ENCODE assay signal across 8 cellular contexts in genomic region chr2:96320326-96321229, GRCh38. TPM values are rescaled to one million over a fixed set of nuclear protein-coding genes. Genes with fewer than 3 reads are reported as not detected.
DNase-seq lines count a peak whose midpoint lies in the region; ATAC-seq, FAIRE-seq and TF ChIP-seq lines count a peak whose summit lies in the region.

No MANE protein-coding gene starts in this region.

- H3K4me1 Mint-ChIP-seq in GM23338, result peaks cover 14% of the 10 kb centered on the region; the same call in 2 of the 3 replicates
- peaks cover 19% of the 10 kb centered on the region for H3K4me1 Mint-ChIP-seq in WTC11
- peaks cover 72 to 82% of the 10 kb centered on the region in 2 donors for H3K4me1 Mint-ChIP-seq in immature natural killer cell

- no peaks in the 10 kb centered on the region; the same call in 2 of the 3 replicates for H3K9me3 Mint-ChIP-seq in GM23338
- H3K9me3 Mint-ChIP-seq in WTC11, result no peaks in the 10 kb centered on the region
- no peaks in the 10 kb centered on the region for H3K9me3 Mint-ChIP-seq in immature natural killer cell

- peaks cover 13% of the 10 kb centered on the region; the same call in 1 of the 2 replicates for H3F3A ChIP-seq in GM23338 (replicated peaks; ENCODE audit: low read depth)

- DNase-seq in ACHN, result peak; percentile 34
- peak; percentile 17 for DNase-seq in GM23338 (ENCODE audit: low spot score)
- DNase-seq in WTC11 (ENCODE audit: low spot score), result no peak
- DNase-seq in immature natural killer cell, result peak in 1 of 3 donors; percentile 11
- DNase-seq in MV-4-11 (lab: John Stamatoyannopoulos, UW), result no peak
- no peak for DNase-seq in urothelium cell line (ENCODE audit: low spot score)
- no peak for DNase-seq in KG1 (lab: John Stamatoyannopoulos, UW)

- H3K4me3 Mint-ChIP-seq in GM23338, result peak overlapping the region; percentile 86
- peak overlapping the region; percentile 90 for H3K4me3 Mint-ChIP-seq in WTC11
- peak overlapping the region; percentile 85 to 95 (median 89) for H3K4me3 Mint-ChIP-seq in immature natural killer cell

- WGBS in thymus, result 30% methylated on average over 12 of the region's 12 CpGs

- ATAC-seq in GM23338 (no peak), WTC11 (no peak)

- POLR2A ChIA-PET in WTC11 (lab: Charles Lee), result interaction anchor here (0.6 to 2.3 kb wide), 3 partner anchors 15 to 420 kb away, joined by 3 to 8 read pairs (median 4); partner anchors contain the start of genes NCAPH and SNRNP200

- H3K36me3 ChIP-seq in GM23338 (ENCODE audit: insufficient read depth), result no peaks in the 10 kb centered on the region; the same call in 1 of the 2 replicates
- no peaks in the 10 kb centered on the region for H3K36me3 ChIP-seq in thymus (ENCODE audit: control insufficient read depth, insufficient read depth)

- CTCF ChIA-PET in WTC11 (lab: Charles Lee), result interaction anchor here (0.6 to 2.4 kb wide), 14 partner anchors 9 to 234 kb away, joined by 3 to 18 read pairs (median 5); partner anchors contain the start of genes ASTL, NCAPH and SNRNP200

- H3K27ac ChIP-seq in GM23338 (ENCODE audit: low read depth) (no peak overlapping the region), thymus (ENCODE audit: low read depth) (peak overlapping the region; percentile 6)

- no peaks in the 10 kb centered on the region for H3K79me2 ChIP-seq in GM23338 (replicated peaks; ENCODE audit: insufficient read depth)

- H3K27me3 Mint-ChIP-seq in GM23338 (ENCODE audit: insufficient read depth, low read depth, poor library complexity), result peaks cover 46% of the 10 kb centered on the region
- peaks cover 64% of the 10 kb centered on the region for H3K27me3 Mint-ChIP-seq in WTC11 (ENCODE audit: low read depth)
- peaks cover 0 to 4% (median 0%) of the 10 kb centered on the region in 3 donors for H3K27me3 Mint-ChIP-seq in immature natural killer cell (ENCODE audit: low read depth in 3 of 3)

- H2AFZ ChIP-seq in GM23338, result peak overlapping the region; percentile 99

- no peak for FAIRE-seq in urothelium cell line (lab: Jason Lieb, UNC)

- in situ Hi-C loops in ACHN (cut with HindIII; ENCODE audit: low pct_ligation_motif_present, low pct_unique_long_range_greater_than_20kb, low sequenced_read_pairs), result no loop called here

- H3K4me1 ChIP-seq in GM23338 (ENCODE audit: insufficient read depth) (0 out of 2 replicates have a peak, but pooled peaks cover 11% of the 10 kb centered on the region), thymus (ENCODE audit: control insufficient read depth, insufficient read depth, low read length) (peaks cover 17% of the 10 kb centered on the region)

- H3K36me3 Mint-ChIP-seq in GM23338 (ENCODE audit: low read depth) (no peaks in the 10 kb centered on the region), WTC11 (no peaks in the 10 kb centered on the region), immature natural killer cell (peaks cover 0 to 5% (median 4%) of the 10 kb centered on the region in 3 donors)

- peak overlapping the region; percentile 82 for H3K4me3 ChIP-seq in GM23338
- H3K4me3 ChIP-seq in thymus (ENCODE audit: low read length), result peak overlapping the region; percentile 63

- TF ChIP-seq CTCF in GM23338 (conservative IDR thresholded peaks at IDR 0.05; ENCODE audit: low read depth in 2 of 2) (no peak), WTC11 (IDR thresholded peaks at IDR 0.05) (no peak)

- H4K20me1 ChIP-seq in GM23338 (replicated peaks; ENCODE audit: insufficient read depth), result no peaks in the 10 kb centered on the region

- no peaks in the 10 kb centered on the region for H3K9me2 ChIP-seq in GM23338 (ENCODE audit: insufficient read depth)

- H3K27ac Mint-ChIP-seq in GM23338, result no peak overlapping the region
- H3K27ac Mint-ChIP-seq in WTC11, result no peak overlapping the region
- H3K27ac Mint-ChIP-seq in immature natural killer cell, result peak overlapping the region; percentile 36 to 92 (median 79)

- no peaks in the 10 kb centered on the region for H3K9me3 ChIP-seq in thymus (ENCODE audit: control insufficient read depth)

- H3K4me2 ChIP-seq in GM23338, result peak overlapping the region; percentile 96

- H3K27me3 ChIP-seq in GM23338 (ENCODE audit: insufficient read depth), result peaks cover 67% of the 10 kb centered on the region
- H3K27me3 ChIP-seq in thymus (ENCODE audit: control insufficient read depth, insufficient read depth), result no peaks in the 10 kb centered on the region

TF ChIP-seq in GM23338, 12 proteins besides CTCF, POLR2A, EP300 and RAD21:
- TF ChIP-seq STAT1 (IDR thresholded peaks at IDR 0.05; ENCODE audit: unreplicated experiment), result no peak
- TF ChIP-seq EZH2 (IDR thresholded peaks at IDR 0.05; ENCODE audit: low read depth, unreplicated experiment), result peak; percentile 56

TF ChIP-seq in WTC11, 78 proteins besides CTCF, POLR2A, EP300 and RAD21:
- TF ChIP-seq RELA (CRISPR knock-in tag; IDR thresholded peaks at IDR 0.05; ENCODE audit: borderline replicate concordance), result no peak
- TF ChIP-seq ZNF317 (CRISPR knock-in tag; IDR thresholded peaks at IDR 0.05; ENCODE audit: borderline replicate concordance, low read depth), result no peak
- TF ChIP-seq MLX (CRISPR knock-in tag; IDR thresholded peaks at IDR 0.05), result no peak
- TF ChIP-seq MXD4 (CRISPR knock-in tag; IDR thresholded peaks at IDR 0.05; ENCODE audit: borderline replicate concordance), result no peak
- TF ChIP-seq ZNF232 (CRISPR knock-in tag; IDR thresholded peaks at IDR 0.05), result no peak
- TF ChIP-seq ZNF121 (CRISPR knock-in tag; IDR thresholded peaks at IDR 0.05), result no peak
- TF ChIP-seq ZNF423 (CRISPR knock-in tag; IDR thresholded peaks at IDR 0.05), result no peak
- no peak for TF ChIP-seq E2F1 (CRISPR knock-in tag; IDR thresholded peaks at IDR 0.05)
- no peak for TF ChIP-seq ZNF263 (CRISPR knock-in tag; IDR thresholded peaks at IDR 0.05; ENCODE audit: low read depth)
- no peak for TF ChIP-seq ZMAT4 (CRISPR knock-in tag; IDR thresholded peaks at IDR 0.05)
- no peak for TF ChIP-seq SP1 (CRISPR knock-in tag; conservative IDR thresholded peaks at IDR 0.05)
TF ChIP-seq in WTC11: peak in this region for 0.

RNA-seq across cellular contexts. Expression of gene ITPRIPL1, which starts 4.5 kb away (rescaled TPM):
- 9.3 and 14.0 TPM in 2 replicates for total RNA-seq in GM23338 (2014; rRNA removed; shearing (Covaris generic))
- polyA plus RNA-seq in GM23338 (2016; fragmentation: Nextera tagmentation; extraction: Ambion mirVana) (4.5 and 5.3 TPM in 2 replicates), immature natural killer cell (10 to 100 TPM; 17.2 to 39.1 (median 33.0) TPM), thymus (1.9 TPM)
- total RNA-seq in WTC11 (2021), result 11.7 to 17.3 TPM (median 13.7 TPM) in 3 replicates

RNA-seq across cellular contexts. Expression of gene NCAPH, which starts 15.0 kb away (rescaled TPM):
- 39.2 and 50.8 TPM in 2 replicates for total RNA-seq in GM23338 (2014; rRNA removed; shearing (Covaris generic))
- 28.4 and 30.2 TPM in 2 replicates for polyA plus RNA-seq in GM23338 (2016; fragmentation: Nextera tagmentation; extraction: Ambion mirVana)
- 46.7 to 51.9 TPM (median 48.1 TPM) in 3 replicates for total RNA-seq in WTC11 (2021)
- 1 to 10 TPM in 2 of 3 donors, not detected in 1; 1.6 to 2.0 TPM for polyA plus RNA-seq in immature natural killer cell
- 3.1 TPM for polyA plus RNA-seq in thymus

RNA-seq across cellular contexts. Expression of gene SNRNP200, which starts 15.2 kb away (rescaled TPM):
- total RNA-seq in GM23338 (2014; rRNA removed; shearing (Covaris generic)), result 174 and 179 TPM in 2 replicates
- polyA plus RNA-seq in GM23338 (2016; fragmentation: Nextera tagmentation; extraction: Ambion mirVana) (70.7 and 72.3 TPM in 2 replicates), immature natural killer cell (100 to 1,000 TPM in 1 of 3 donors, 10 to 100 TPM in 2; 42.3 to 105 (median 46.6) TPM), thymus (105 TPM)
- 194 to 226 TPM (median 201 TPM) in 3 replicates for total RNA-seq in WTC11 (2021)

RNA-seq across cellular contexts. Expression of gene CIAO1, which starts 54.6 kb away (rescaled TPM):
- 87.0 and 119 TPM in 2 replicates for total RNA-seq in GM23338 (2014; rRNA removed; shearing (Covaris generic))
- polyA plus RNA-seq in GM23338 (2016; fragmentation: Nextera tagmentation; extraction: Ambion mirVana), result 44.1 and 48.8 TPM in 2 replicates
- total RNA-seq in WTC11 (2021), result 71.9 to 82.8 TPM (median 72.0 TPM) in 3 replicates
- polyA plus RNA-seq in immature natural killer cell, result 100 to 1,000 TPM in 2 of 3 donors, 10 to 100 TPM in 1; 92.2 to 142 (median 134) TPM
- 38.6 TPM for polyA plus RNA-seq in thymus

RNA-seq across cellular contexts. Expression of gene TMEM127, which starts 54.8 kb away (rescaled TPM):
- 19.9 and 24.6 TPM in 2 replicates for total RNA-seq in GM23338 (2014; rRNA removed; shearing (Covaris generic))
- polyA plus RNA-seq in GM23338 (2016; fragmentation: Nextera tagmentation; extraction: Ambion mirVana) (4.5 and 4.9 TPM in 2 replicates), immature natural killer cell (10 to 100 TPM; 24.6 to 57.7 (median 31.3) TPM), thymus (13.7 TPM)
- 22.9 to 25.6 TPM (median 24.7 TPM) in 3 replicates for total RNA-seq in WTC11 (2021)

Comparison
In these comparisons a context has a peak if more than half of its experiments do, and no peak if none do; other contexts are left out.
1. DNase-seq: peak in ACHN (single experiment) and GM23338 (single experiment); none in WTC11 (single experiment), MV-4-11 (single experiment), urothelium cell line (single experiment) and KG1 (single experiment).
2. H3K27ac Mint-ChIP-seq: peak in immature natural killer cell (6 of 6); none in GM23338 (single experiment) and WTC11 (single experiment).
3. Peak in every context shown above with its lines, with median percentiles within 50 percentile points of each other: H3K4me3 Mint-ChIP-seq.